21 cellular contexts compared by ENCODE assay signal in genomic region chr2:163515836-163516235, GRCh38.
"Had no signal": no experiment of that assay in that cellular context is flagged by ENCODE, and none has a peak within 500 bp of the region (broad histone marks: within the 10 kb centered on the region; RNA-seq: fewer than 3 reads in every experiment).

No MANE protein-coding gene starts in this region.

- DNase-seq: dermis blood vessel endothelial cell; dorsolateral prefrontal cortex; effector CD4-positive, alpha-beta T cell; effector memory CD4-positive, alpha-beta T cell; erythroblast; esophagus squamous epithelium; foreskin fibroblast; heart left ventricle; hypothalamus; immature natural killer cell; left cardiac atrium; left lung; left ventricle myocardium superior; lower lobe of right lung; mesenchymal stem cell; midbrain; naive thymus-derived CD4-positive, alpha-beta T cell had no signal

- H3K36me3 ChIP-seq: esophagus squamous epithelium, gastroesophageal sphincter, heart left ventricle, left lung, lower lobe of right lung had no signal

- H3K9me3 ChIP-seq: esophagus squamous epithelium, left lung, lower lobe of right lung had no signal

- H3K4me3 ChIP-seq: coronary artery, dorsolateral prefrontal cortex, esophagus squamous epithelium, gastroesophageal sphincter, heart left ventricle, hepatocyte, left lung, lower lobe of right lung had no signal

- H3K4me1 ChIP-seq: esophagus squamous epithelium, gastroesophageal sphincter, heart left ventricle, left lung, lower lobe of right lung had no signal

- H3K27ac ChIP-seq: coronary artery, dorsolateral prefrontal cortex, epithelial cell of prostate, esophagus squamous epithelium, gastroesophageal sphincter, heart left ventricle, hepatocyte, left lung, lower lobe of right lung had no signal

- H3K27me3 ChIP-seq: dorsolateral prefrontal cortex, esophagus squamous epithelium, gastroesophageal sphincter, heart left ventricle, hepatocyte, left lung had no signal
